Comparison of ENCODE assay signal across 8 cellular contexts in the genomic region with DNA sequence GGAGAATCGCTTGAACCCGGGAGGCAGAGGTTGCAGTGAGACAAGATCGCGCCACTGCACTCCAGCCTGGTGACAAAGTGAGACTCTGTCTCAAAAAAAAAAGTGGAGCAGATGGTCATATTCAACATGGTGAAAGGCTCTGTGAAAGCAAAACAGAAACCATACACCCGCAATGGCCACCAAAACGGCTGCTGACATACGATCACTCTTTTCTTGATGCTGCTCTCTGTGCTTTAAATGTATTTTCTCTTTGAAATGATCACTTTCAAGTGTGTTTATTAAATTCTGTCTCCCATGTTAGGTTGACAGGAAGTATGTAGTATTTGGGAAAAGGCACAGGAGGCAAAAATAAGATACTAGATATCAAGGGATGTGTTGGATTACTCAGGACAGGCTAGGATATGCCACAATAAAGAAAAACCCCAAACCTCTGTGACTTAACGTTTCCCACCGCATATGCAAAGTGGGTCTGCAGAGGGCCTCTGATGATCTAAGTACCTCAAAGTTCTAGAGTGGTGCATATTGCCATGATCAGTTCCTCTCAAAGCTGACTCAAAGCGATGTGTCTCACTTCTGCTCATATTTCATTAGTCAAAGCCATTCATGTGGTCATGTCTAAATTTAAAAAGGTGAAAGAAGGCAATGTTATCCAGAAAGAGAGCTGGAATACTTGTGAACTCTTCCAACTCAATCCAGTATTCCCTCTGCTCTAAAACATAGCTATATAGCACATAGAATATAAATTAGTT.
DNase-seq lines count a peak whose midpoint lies in the region; ATAC-seq and TF ChIP-seq lines count a peak whose summit lies in the region.

No MANE protein-coding gene starts in this region.

- 80 to 88% (median 86%) methylated on average over 10 of the region's 10 CpGs for WGBS in stomach, 5 donors

- no peak for TF ChIP-seq EP300 in stomach (IDR thresholded peaks at IDR 0.05)

- peaks cover 11% of the 10 kb centered on the region for H3K27me3 Mint-ChIP-seq in activated CD4-positive, alpha-beta T cell treated with anti-CD3 and anti-CD28 coated beads for 36 hours

- no peaks in the 10 kb centered on the region for H3K36me3 Mint-ChIP-seq in activated CD4-positive, alpha-beta T cell treated with anti-CD3 and anti-CD28 coated beads for 36 hours (ENCODE audit: low read depth)

- TF ChIP-seq CTCF in OCI-LY7 (conservative IDR thresholded peaks at IDR 0.05; ENCODE audit: low read length) (no peak), neutrophil (IDR thresholded peaks at IDR 0.05) (no peak), omental fat pad (IDR thresholded peaks at IDR 0.05) (no peak), stomach (IDR thresholded peaks at IDR 0.05) (no peak)

- no peaks in the 10 kb centered on the region for H4K20me1 ChIP-seq in OCI-LY7 (ENCODE audit: insufficient read depth, low read length)

- H3K79me2 ChIP-seq in OCI-LY7 (ENCODE audit: insufficient read depth, low read depth, low read length): no peaks in the 10 kb centered on the region

- CTCF ChIA-PET in activated CD4-positive, alpha-beta T cell treated with anti-CD3 and anti-CD28 coated beads for 36 hours (lab: Charles Lee): interaction anchor here (0.6 to 1.6 kb wide), 4 partner anchors 36 to 151 kb away, joined by 3 to 4 read pairs (median 4); no protein-coding TSS in a partner anchor
- CTCF ChIA-PET in OCI-LY7 (lab: Charles Lee; ENCODE audit: unreplicated experiment): interaction anchor here (0.5 kb wide), 1 partner anchor 12 kb away, joined by 5 read pairs; no protein-coding TSS in a partner anchor

- H3K9me2 ChIP-seq in OCI-LY7 (ENCODE audit: insufficient read depth, low read length): no peaks in the 10 kb centered on the region

- H3K27ac Mint-ChIP-seq in activated CD4-positive, alpha-beta T cell treated with anti-CD3 and anti-CD28 coated beads for 36 hours: peak overlapping the region; percentile 55

- POLR2A ChIA-PET in activated CD4-positive, alpha-beta T cell treated with anti-CD3 and anti-CD28 coated beads for 36 hours (lab: Charles Lee): no interaction called here
- POLR2A ChIA-PET in OCI-LY7 (lab: Charles Lee): no interaction called here

- H3K4me1 ChIP-seq in OCI-LY7 (ENCODE audit: insufficient read depth, low read length, poor library complexity, severe bottlenecking) (peaks cover 10% of the 10 kb centered on the region), neutrophil (ENCODE audit: control insufficient read depth in 1 of 2, insufficient read depth in 1 of 2, low read depth in 1 of 2, low read length in 1 of 2) (peaks cover 38 to 49% of the 10 kb centered on the region in 2 experiments), stomach (no peaks in the 10 kb centered on the region)

- TF ChIP-seq POLR2A in stomach (IDR thresholded peaks at IDR 0.05): no peak

- no TSS peak for BruUV-seq in OCI-LY7 (replicated peaks; lab: Mats Ljungman, UMichigan)

- intact Hi-C loops in activated CD4-positive, alpha-beta T cell treated with anti-CD3 and anti-CD28 coated beads for 36 hours (cut with DNase I, micrococcal nuclease): loop anchor here (1.0 to 10.0 kb wide), 13 partner anchors 36 to 904 kb away; a partner anchor contains a TSS
- intact Hi-C loops in OCI-LY7 (cut with micrococcal nuclease; ENCODE audit: unreplicated experiment) (no loop called here), Right ventricle myocardium inferior (cut with DNase I) (no loop called here), stomach (cut with DNase I; ENCODE audit: low total_unique reads) (no loop called here)

- no peaks in the 10 kb centered on the region for H3K27me3 ChIP-seq in neutrophil
- H3K27me3 ChIP-seq in stomach: no peaks in the 10 kb centered on the region

- peak overlapping the region; percentile 37 for H3K4me2 ChIP-seq in OCI-LY7 (ENCODE audit: low read length)

- H3K9me3 Mint-ChIP-seq in activated CD4-positive, alpha-beta T cell treated with anti-CD3 and anti-CD28 coated beads for 36 hours (ENCODE audit: low read depth): no peaks in the 10 kb centered on the region

- H3K36me3 ChIP-seq in OCI-LY7 (ENCODE audit: insufficient read depth, low read length) (no peaks in the 10 kb centered on the region), neutrophil (no peaks in the 10 kb centered on the region), stomach (no peaks in the 10 kb centered on the region)

- H3K4me1 Mint-ChIP-seq in activated CD4-positive, alpha-beta T cell treated with anti-CD3 and anti-CD28 coated beads for 36 hours: peaks cover 21% of the 10 kb centered on the region

- H3K4me3 Mint-ChIP-seq in activated CD4-positive, alpha-beta T cell treated with anti-CD3 and anti-CD28 coated beads for 36 hours: peak overlapping the region; percentile 39

- no peaks in the 10 kb centered on the region for H3K9me3 ChIP-seq in OCI-LY7 (ENCODE audit: low read length)
- H3K9me3 ChIP-seq in neutrophil: no peaks in the 10 kb centered on the region
- H3K9me3 ChIP-seq in stomach: no peaks in the 10 kb centered on the region

- ATAC-seq in activated CD4-positive, alpha-beta T cell treated with anti-CD3 and anti-CD28 coated beads for 36 hours: peak; percentile 94
- peak; percentile 99 for ATAC-seq in HG02973 (IDR thresholded peaks at IDR 0.05; ENCODE audit: unreplicated experiment)
- no peak for ATAC-seq in Right ventricle myocardium inferior
- ATAC-seq in omental fat pad (ENCODE audit: low FRiP score): no peak

- DNase-seq in activated CD4-positive, alpha-beta T cell treated with anti-CD3 and anti-CD28 coated beads for 36 hours: peak; percentile 73
- DNase-seq in activated CD4-positive, alpha-beta T cell treated with anti-CD3 and anti-CD28 coated beads for 1 hour: no peak
- DNase-seq in OCI-LY7 (ENCODE audit: low spot score) (peak; percentile 16), Right ventricle myocardium inferior (ENCODE audit: missing footprints) (no peak), omental fat pad (ENCODE audit: low spot score) (no peak), stomach (no peak)

- H3K4me3 ChIP-seq in OCI-LY7 (ENCODE audit: low read depth, low read length, poor library complexity, severe bottlenecking) (no peak overlapping the region), neutrophil (ENCODE audit: low read depth in 1 of 2, low read length in 1 of 2) (peak overlapping the region in 1 of 2 experiments; percentile 8), stomach (no peak overlapping the region)

- H3K27ac ChIP-seq in OCI-LY7 (ENCODE audit: low read depth, low read length, poor library complexity, severe bottlenecking) (no peak overlapping the region), neutrophil (peak overlapping the region; percentile 68), stomach (no peak overlapping the region)

- peak overlapping the region; percentile 35; the same call in 1 of the 2 replicates for H2AFZ ChIP-seq in OCI-LY7 (ENCODE audit: low read length)

Comparison
In these comparisons a context has a peak if more than half of its experiments do, and no peak if none do; other contexts are left out.
1. DNase-seq: peak in activated CD4-positive, alpha-beta T cell treated with anti-CD3 and anti-CD28 coated beads for 36 hours (single experiment) and OCI-LY7 (single experiment); none in activated CD4-positive, alpha-beta T cell treated with anti-CD3 and anti-CD28 coated beads for 1 hour (single experiment), Right ventricle myocardium inferior (single experiment), omental fat pad (single experiment) and stomach (single experiment).
2. ATAC-seq: peak in activated CD4-positive, alpha-beta T cell treated with anti-CD3 and anti-CD28 coated beads for 36 hours (single experiment) and HG02973 (single experiment); none in Right ventricle myocardium inferior (single experiment) and omental fat pad (single experiment).
3. intact Hi-C loops: an anchor here in activated CD4-positive, alpha-beta T cell treated with anti-CD3 and anti-CD28 coated beads for 36 hours (1.0 to 10.0 kb wide); none called in OCI-LY7, Right ventricle myocardium inferior and stomach.